ENCODE assay signal across 1 cellular context in genomic region chr4:94036964-94037363, GRCh38.
TF ChIP-seq lines count a peak whose summit lies in the region.

No MANE protein-coding gene starts in this region.

TF ChIP-seq in HepG2, 621 proteins besides CTCF, POLR2A, EP300 and RAD21 (continued from another document):
- TF ChIP-seq, protein P1, sequence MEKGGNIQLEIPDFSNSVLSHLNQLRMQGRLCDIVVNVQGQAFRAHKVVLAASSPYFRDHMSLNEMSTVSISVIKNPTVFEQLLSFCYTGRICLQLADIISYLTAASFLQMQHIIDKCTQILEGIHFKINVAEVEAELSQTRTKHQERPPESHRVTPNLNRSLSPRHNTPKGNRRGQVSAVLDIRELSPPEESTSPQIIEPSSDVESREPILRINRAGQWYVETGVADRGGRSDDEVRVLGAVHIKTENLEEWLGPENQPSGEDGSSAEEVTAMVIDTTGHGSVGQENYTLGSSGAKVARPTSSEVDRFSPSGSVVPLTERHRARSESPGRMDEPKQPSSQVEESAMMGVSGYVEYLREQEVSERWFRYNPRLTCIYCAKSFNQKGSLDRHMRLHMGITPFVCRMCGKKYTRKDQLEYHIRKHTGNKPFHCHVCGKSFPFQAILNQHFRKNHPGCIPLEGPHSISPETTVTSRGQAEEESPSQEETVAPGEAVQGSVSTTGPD (CRISPR knock-in tag; IDR thresholded peaks at IDR 0.05) = no peak
- TF ChIP-seq RCOR2 (CRISPR knock-in tag; IDR thresholded peaks at IDR 0.05) = no peak
- TF ChIP-seq MAFG (CRISPR knock-in tag; IDR thresholded peaks at IDR 0.05) = no peak
